Comparison of ENCODE assay signal across 18 cellular contexts in the genomic region with DNA sequence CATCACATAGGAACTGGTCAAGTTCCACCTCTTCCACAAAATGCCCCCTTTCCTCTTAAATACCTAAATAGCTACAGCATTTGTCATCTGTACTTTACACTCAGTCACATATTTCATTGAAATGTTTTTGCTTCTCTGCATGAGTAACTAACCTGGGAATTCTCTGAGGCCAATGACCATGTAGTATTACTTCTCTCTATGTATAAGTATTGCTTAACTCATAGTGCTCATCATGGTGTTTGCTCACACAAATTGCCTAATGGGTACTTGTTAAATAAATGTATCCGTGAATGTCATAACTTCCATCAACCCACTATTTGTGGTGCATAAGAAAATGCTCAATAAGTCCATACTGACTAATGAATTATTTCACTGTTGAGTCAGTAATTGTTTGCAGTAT.
DNase-seq lines count a peak whose midpoint lies in the region; ATAC-seq, FAIRE-seq and TF ChIP-seq lines count a peak whose summit lies in the region.
"Had no signal": no experiment of that assay in that cellular context is flagged by ENCODE, and none has a peak within 500 bp of the region (broad histone marks: within the 10 kb centered on the region; RNA-seq: fewer than 3 reads in every experiment).

No MANE protein-coding gene starts in this region.

- no peaks in the 10 kb centered on the region for H3K27me3 ChIP-seq in small intestine (ENCODE audit: control insufficient read depth in 2 of 2, insufficient read depth in 2 of 2, low read length in 2 of 2)
- H3K27me3 ChIP-seq: esophagus muscularis mucosa, testis had no signal

- no peak for FAIRE-seq in small intestine (lab: Jason Lieb, UNC)

- no peak overlapping the region for H3K27ac ChIP-seq in small intestine (ENCODE audit: low read depth in 1 of 2, low read length in 1 of 2)
- H3K27ac ChIP-seq: testis had no signal

- H3K4me1 ChIP-seq in small intestine (ENCODE audit: control insufficient read depth in 2 of 2, insufficient read depth in 1 of 2, low read depth in 1 of 2, low read length in 1 of 2) = no peaks in the 10 kb centered on the region
- H3K4me1 ChIP-seq: testis had no signal

- H3K36me3 ChIP-seq in small intestine (ENCODE audit: control insufficient read depth in 2 of 2, insufficient read depth in 2 of 2, low read length in 2 of 2) = no peaks in the 10 kb centered on the region
- H3K36me3 ChIP-seq: esophagus muscularis mucosa had no signal

- intact Hi-C loops in cardiac septum (cut with DNase I) = no loop called here

- ATAC-seq in HG03139 (IDR thresholded peaks at IDR 0.05; ENCODE audit: unreplicated experiment) (no peak), HG03175 (IDR thresholded peaks at IDR 0.05; ENCODE audit: unreplicated experiment) (no peak)
- ATAC-seq: sciatic nerve had no signal

- DNase-seq in GM03348 (ENCODE audit: low spot score) (peak; percentile 9), RPMI7951 (ENCODE audit: low read depth) (peak; percentile 24), fibroblast of pulmonary artery (ENCODE audit: low read depth) (peak; percentile 65), renal cortical epithelial cell (ENCODE audit: low read depth) (peak; percentile 100), small intestine (no peak), cardiac septum (ENCODE audit: low spot score) (no peak)
- DNase-seq: activated CD4-positive, alpha-beta T cell treated with anti-CD3 and anti-CD28 coated beads, Interleukin-2, amount 50 U/mL, for 48 hours; activated effector memory CD4-positive, alpha-beta T cell treated with Interleukin-2 at 50 U/mL for 16 hours; Calu3; caudate nucleus; MM.1S; naive B cell; T-helper 9 cell; testis had no signal

- TF ChIP-seq CTCF in fibroblast of pulmonary artery (IDR thresholded peaks at IDR 0.05; ENCODE audit: low read length, missing control alignments) = no peak

- H3K4me3 ChIP-seq in fibroblast of pulmonary artery (replicated peaks; ENCODE audit: low read depth, low read length) = no peak overlapping the region
- no peak overlapping the region for H3K4me3 ChIP-seq in small intestine (ENCODE audit: low read depth in 1 of 2, low read length in 2 of 2)
- H3K4me3 ChIP-seq: esophagus muscularis mucosa, testis had no signal

- 85 to 90% (median 90%) methylated on average over 1 of the region's 1 CpG for WGBS in small intestine, 3 donors

- no peaks in the 10 kb centered on the region for H3K9me3 ChIP-seq in small intestine (ENCODE audit: control insufficient read depth, low read depth)
- H3K9me3 ChIP-seq: esophagus muscularis mucosa, testis had no signal

Comparison
In these comparisons a context has a peak if more than half of its experiments do, and no peak if none do; other contexts are left out.
1. DNase-seq: peak in GM03348 (single experiment), RPMI7951 (single experiment), fibroblast of pulmonary artery (single experiment) and renal cortical epithelial cell (single experiment); none in small intestine (single experiment) and cardiac septum (single experiment).